23 cellular contexts compared by ENCODE assay signal in the genomic region with DNA sequence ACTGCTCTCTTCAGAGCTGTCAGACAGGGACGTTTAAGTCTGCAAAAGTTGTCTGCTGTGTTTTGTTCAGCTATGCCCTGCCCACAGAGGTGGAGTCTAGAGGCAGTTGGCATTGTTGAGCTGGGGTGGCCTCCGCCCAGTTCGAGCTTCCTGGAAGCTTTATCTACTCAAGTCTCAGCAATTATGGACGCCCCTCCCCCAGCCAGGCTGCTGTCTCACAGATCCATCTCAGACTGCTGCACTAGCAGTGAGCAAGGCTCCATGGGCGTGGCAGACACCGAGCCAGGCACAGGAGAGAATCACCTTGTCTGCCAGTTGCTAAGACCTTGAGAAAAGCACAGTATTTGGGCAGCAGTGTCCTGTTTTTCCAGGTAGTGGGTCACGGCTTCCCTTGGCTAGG.
A peak's percentile ranks its signal among the peaks of the same experiment; 100 is the strongest.
DNase-seq lines count a peak whose midpoint lies in the region; ATAC-seq and TF ChIP-seq lines count a peak whose summit lies in the region.
"Had no signal": no experiment of that assay in that cellular context is flagged by ENCODE, and none has a peak within 500 bp of the region (broad histone marks: within the 10 kb centered on the region; RNA-seq: fewer than 3 reads in every experiment).

No MANE protein-coding gene starts in this region.

- H3K27me3 ChIP-seq in colonic mucosa (no peaks in the 10 kb centered on the region), prostate gland (replicated peaks; ENCODE audit: insufficient read depth) (no peaks in the 10 kb centered on the region)
- H3K27me3 ChIP-seq: breast epithelium, gastroesophageal sphincter, ovary had no signal

- H3K9me3 ChIP-seq in colonic mucosa, result no peaks in the 10 kb centered on the region
- H3K9me3 ChIP-seq in prostate gland, result no peaks in the 10 kb centered on the region
- H3K9me3 ChIP-seq: ovary had no signal

- H3K36me3 ChIP-seq in colonic mucosa, result no peaks in the 10 kb centered on the region
- no peaks in the 10 kb centered on the region for H3K36me3 ChIP-seq in prostate gland
- H3K36me3 ChIP-seq: breast epithelium, gastroesophageal sphincter, ovary had no signal

- no peak overlapping the region for H3K9ac ChIP-seq in colonic mucosa (ENCODE audit: low read depth in 2 of 2, low read length in 2 of 2)
- H3K9ac ChIP-seq: KMS-11 had no signal

- DNase-seq in NCI-H2171 treated with DMSO at 0.1 percent for 48 hours (lab: John Stamatoyannopoulos, UW) (peak; percentile 1), NCI-H2171 (lab: John Stamatoyannopoulos, UW) (no peak), NCI-H748 treated with DMSO at 0.1 percent for 48 hours (lab: John Stamatoyannopoulos, UW) (peak; percentile 64), colonic mucosa (peak; percentile 76), prostate gland (ENCODE audit: low spot score) (peak; percentile 21), EL (no peak)
- DNase-seq: activated CD4-positive, alpha-beta T cell treated with anti-CD3 and anti-CD28 coated beads, Interleukin-2, amount 10 ng/mL, durations not matched to agents 24 days and 14 days; activated CD8-positive, alpha-beta memory T cell treated with anti-CD3 and anti-CD28 coated beads, Interleukin-2, amount 50 U/mL, for 4 hours; activated effector memory CD4-positive, alpha-beta T cell treated with anti-CD3 and anti-CD28 coated beads, Interleukin-2, amount 50 U/mL, for 16 hours; DMS79 treated with DMSO at 0.1 percent for 48 hours; NCI-H446 treated with DMSO at 0.1 percent for 48 hours; ovary; PC-9; stimulated activated CD4-positive, alpha-beta T cell treated with anti-CD3 and anti-CD28 coated beads, Interleukin-1b, Interleukin-23, amount 100 ng/mL, for 48 hours; stimulated activated naive CD8-positive, alpha-beta T cell treated with anti-CD3 and anti-CD28 coated beads, Interleukin-15, Interleukin-2, amounts not matched to agents 100 U/mL and 50 U/mL, for 24 hours; T-helper 9 cell; trophoblast cell had no signal

- intact Hi-C loops in colonic mucosa (cut with DNase I), result no loop called here
- intact Hi-C loops in prostate gland (cut with DNase I), result no loop called here

- TF ChIP-seq CTCF in colonic mucosa (IDR thresholded peaks at IDR 0.05) (no peak), prostate gland (IDR thresholded peaks at IDR 0.05) (no peak)

- ATAC-seq in HG02870 (IDR thresholded peaks at IDR 0.05; ENCODE audit: unreplicated experiment), result no peak
- ATAC-seq in HG02763 (IDR thresholded peaks at IDR 0.05; ENCODE audit: unreplicated experiment), result no peak
- ATAC-seq: gastroesophageal sphincter; stimulated activated naive CD8-positive, alpha-beta T cell treated with anti-CD3 and anti-CD28 coated beads, Interleukin-15, Interleukin-2, amounts not matched to agents 100 U/mL and 50 U/mL, for 24 hours had no signal

- H3K4me3 ChIP-seq in colonic mucosa (no peak overlapping the region), prostate gland (no peak overlapping the region)
- H3K4me3 ChIP-seq: breast epithelium, gastroesophageal sphincter, ovary, PC-9, SK-N-MC had no signal

- no peak for TF ChIP-seq POLR2A in prostate gland (IDR thresholded peaks at IDR 0.05)

- H3K27ac ChIP-seq in colonic mucosa, result no peak overlapping the region
- H3K27ac ChIP-seq in prostate gland, result no peak overlapping the region
- H3K27ac ChIP-seq: breast epithelium, gastroesophageal sphincter, KMS-11, ovary, PC-9, SK-N-MC had no signal

- 42% methylated on average over 7 of the region's 7 CpGs for WGBS in prostate gland

- no peaks in the 10 kb centered on the region for H3K4me1 ChIP-seq in colonic mucosa
- no peaks in the 10 kb centered on the region for H3K4me1 ChIP-seq in prostate gland (replicated peaks)
- H3K4me1 ChIP-seq: breast epithelium, gastroesophageal sphincter had no signal

Comparison
In these comparisons a context has a peak if more than half of its experiments do, and no peak if none do; other contexts are left out.
1. DNase-seq: peak in NCI-H2171 treated with DMSO at 0.1 percent for 48 hours (single experiment), NCI-H748 treated with DMSO at 0.1 percent for 48 hours (single experiment), colonic mucosa (single experiment) and prostate gland (single experiment); none in NCI-H2171 (single experiment) and EL (single experiment).